Comparison of ENCODE assay signal across 1 cellular context in the genomic region with DNA sequence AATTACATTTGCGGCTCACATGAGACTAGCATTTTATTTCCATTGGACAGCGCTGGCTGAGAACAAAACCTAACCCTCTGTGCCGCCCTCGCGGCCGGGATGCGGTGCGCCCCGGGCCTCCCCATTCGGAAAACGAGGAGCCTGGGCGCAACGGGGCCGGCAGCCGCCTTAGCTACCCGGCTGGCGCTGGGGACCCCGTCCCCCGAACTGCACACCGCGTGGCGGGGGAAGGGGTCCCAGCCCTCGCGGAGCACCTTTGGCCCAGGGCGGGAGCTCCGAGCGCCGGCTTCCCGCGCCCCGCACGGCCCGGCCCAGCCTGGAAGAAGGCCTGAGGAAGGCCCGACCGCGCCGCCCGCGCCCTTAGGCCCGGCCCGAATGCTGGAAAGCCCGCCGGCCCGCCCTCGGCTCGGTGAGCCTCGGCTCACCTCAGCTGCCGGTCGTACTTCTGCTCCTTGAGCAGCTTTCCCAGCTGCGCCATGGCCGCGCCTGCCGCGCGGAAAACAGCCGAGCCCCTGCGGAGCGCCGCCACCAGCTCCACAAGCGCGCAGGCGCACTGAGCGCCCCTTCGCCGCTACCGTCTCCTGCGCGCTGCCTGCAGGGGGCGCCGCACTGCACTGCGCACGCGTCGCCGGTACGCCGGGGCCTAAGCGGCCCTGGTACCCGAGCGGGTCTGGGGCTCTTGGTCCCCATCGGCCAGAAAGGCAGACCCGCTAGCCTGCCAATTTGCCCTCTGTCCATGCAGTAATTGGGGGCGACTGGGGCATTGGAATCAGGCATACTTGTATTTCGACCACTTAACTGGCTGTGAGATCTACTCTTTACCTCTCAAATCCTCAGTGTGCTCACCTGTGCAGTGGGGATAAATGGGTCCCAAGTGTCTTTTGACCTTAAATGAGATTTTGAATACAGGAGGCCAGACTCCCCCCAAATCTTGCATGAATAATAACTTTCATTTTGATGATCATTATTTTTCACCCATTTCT.
TF ChIP-seq lines count a peak whose summit lies in the region.

NAE1 (minus strand) TSS at position 555 of the 983 bp plus-strand sequence; CDS start at position 478, 77 bp downstream.

TF ChIP-seq in WTC11, 78 proteins besides CTCF, POLR2A, EP300 and RAD21 (continued from another document and continues in another):
- TF ChIP-seq STAT6 (CRISPR knock-in tag; conservative IDR thresholded peaks at IDR 0.05; ENCODE audit: low read depth) (no peak), ZNF423 (CRISPR knock-in tag; IDR thresholded peaks at IDR 0.05) (no peak), ZNF281 (CRISPR knock-in tag; IDR thresholded peaks at IDR 0.05) (no peak), HMGXB4 (CRISPR knock-in tag; IDR thresholded peaks at IDR 0.05) (peak; percentile 99), OVOL2 (CRISPR knock-in tag; IDR thresholded peaks at IDR 0.05; ENCODE audit: borderline replicate concordance) (peak; percentile 51; the same call in 1 of the 2 replicates), PRRX2 (CRISPR knock-in tag; IDR thresholded peaks at IDR 0.05) (no peak), ZNF263 (CRISPR knock-in tag; IDR thresholded peaks at IDR 0.05; ENCODE audit: low read depth) (no peak), AFF4 (CRISPR knock-in tag; IDR thresholded peaks at IDR 0.05; ENCODE audit: borderline replicate concordance) (no peak), TEAD4 (CRISPR knock-in tag; IDR thresholded peaks at IDR 0.05) (0 out of 2 replicates have a peak, but pooled peaks have one; percentile 38), MYBL2 (CRISPR knock-in tag; IDR thresholded peaks at IDR 0.05) (peak; percentile 88; the same call in 1 of the 2 replicates), RELA (CRISPR knock-in tag; IDR thresholded peaks at IDR 0.05; ENCODE audit: borderline replicate concordance) (no peak), FOXP1 (CRISPR knock-in tag; IDR thresholded peaks at IDR 0.05; ENCODE audit: borderline replicate concordance) (peak; percentile 95), FOXJ3 (CRISPR knock-in tag; IDR thresholded peaks at IDR 0.05; ENCODE audit: borderline replicate concordance) (no peak), ATF1 (CRISPR knock-in tag; IDR thresholded peaks at IDR 0.05) (peak; percentile 90), MXD4 (CRISPR knock-in tag; IDR thresholded peaks at IDR 0.05; ENCODE audit: borderline replicate concordance) (no peak), JAZF1 (CRISPR knock-in tag; IDR thresholded peaks at IDR 0.05) (no peak), CREB1 (CRISPR knock-in tag; IDR thresholded peaks at IDR 0.05) (no peak), E2F4 (CRISPR knock-in tag; IDR thresholded peaks at IDR 0.05; ENCODE audit: borderline replicate concordance, low read depth) (peak; percentile 80), NFE2L1 (CRISPR knock-in tag; IDR thresholded peaks at IDR 0.05) (no peak), GABPB1 (CRISPR knock-in tag; IDR thresholded peaks at IDR 0.05) (peak; percentile 57; the same call in 1 of the 2 replicates), ZNF121 (CRISPR knock-in tag; IDR thresholded peaks at IDR 0.05) (peak; percentile 81), SMAD4 (CRISPR knock-in tag; IDR thresholded peaks at IDR 0.05) (no peak)
- TF ChIP-seq, protein P1, sequence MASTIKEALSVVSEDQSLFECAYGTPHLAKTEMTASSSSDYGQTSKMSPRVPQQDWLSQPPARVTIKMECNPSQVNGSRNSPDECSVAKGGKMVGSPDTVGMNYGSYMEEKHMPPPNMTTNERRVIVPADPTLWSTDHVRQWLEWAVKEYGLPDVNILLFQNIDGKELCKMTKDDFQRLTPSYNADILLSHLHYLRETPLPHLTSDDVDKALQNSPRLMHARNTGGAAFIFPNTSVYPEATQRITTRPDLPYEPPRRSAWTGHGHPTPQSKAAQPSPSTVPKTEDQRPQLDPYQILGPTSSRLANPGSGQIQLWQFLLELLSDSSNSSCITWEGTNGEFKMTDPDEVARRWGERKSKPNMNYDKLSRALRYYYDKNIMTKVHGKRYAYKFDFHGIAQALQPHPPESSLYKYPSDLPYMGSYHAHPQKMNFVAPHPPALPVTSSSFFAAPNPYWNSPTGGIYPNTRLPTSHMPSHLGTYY (CRISPR knock-in tag; IDR thresholded peaks at IDR 0.05), result no peak
- TF ChIP-seq, protein P2, sequence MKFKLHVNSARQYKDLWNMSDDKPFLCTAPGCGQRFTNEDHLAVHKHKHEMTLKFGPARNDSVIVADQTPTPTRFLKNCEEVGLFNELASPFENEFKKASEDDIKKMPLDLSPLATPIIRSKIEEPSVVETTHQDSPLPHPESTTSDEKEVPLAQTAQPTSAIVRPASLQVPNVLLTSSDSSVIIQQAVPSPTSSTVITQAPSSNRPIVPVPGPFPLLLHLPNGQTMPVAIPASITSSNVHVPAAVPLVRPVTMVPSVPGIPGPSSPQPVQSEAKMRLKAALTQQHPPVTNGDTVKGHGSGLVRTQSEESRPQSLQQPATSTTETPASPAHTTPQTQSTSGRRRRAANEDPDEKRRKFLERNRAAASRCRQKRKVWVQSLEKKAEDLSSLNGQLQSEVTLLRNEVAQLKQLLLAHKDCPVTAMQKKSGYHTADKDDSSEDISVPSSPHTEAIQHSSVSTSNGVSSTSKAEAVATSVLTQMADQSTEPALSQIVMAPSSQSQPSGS (CRISPR knock-in tag; IDR thresholded peaks at IDR 0.05; ENCODE audit: borderline replicate concordance, low read depth), result no peak
- TF ChIP-seq, protein P3, sequence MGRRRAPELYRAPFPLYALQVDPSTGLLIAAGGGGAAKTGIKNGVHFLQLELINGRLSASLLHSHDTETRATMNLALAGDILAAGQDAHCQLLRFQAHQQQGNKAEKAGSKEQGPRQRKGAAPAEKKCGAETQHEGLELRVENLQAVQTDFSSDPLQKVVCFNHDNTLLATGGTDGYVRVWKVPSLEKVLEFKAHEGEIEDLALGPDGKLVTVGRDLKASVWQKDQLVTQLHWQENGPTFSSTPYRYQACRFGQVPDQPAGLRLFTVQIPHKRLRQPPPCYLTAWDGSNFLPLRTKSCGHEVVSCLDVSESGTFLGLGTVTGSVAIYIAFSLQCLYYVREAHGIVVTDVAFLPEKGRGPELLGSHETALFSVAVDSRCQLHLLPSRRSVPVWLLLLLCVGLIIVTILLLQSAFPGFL (CRISPR knock-in tag; IDR thresholded peaks at IDR 0.05; ENCODE audit: borderline replicate concordance), result no peak
- TF ChIP-seq, protein P4, sequence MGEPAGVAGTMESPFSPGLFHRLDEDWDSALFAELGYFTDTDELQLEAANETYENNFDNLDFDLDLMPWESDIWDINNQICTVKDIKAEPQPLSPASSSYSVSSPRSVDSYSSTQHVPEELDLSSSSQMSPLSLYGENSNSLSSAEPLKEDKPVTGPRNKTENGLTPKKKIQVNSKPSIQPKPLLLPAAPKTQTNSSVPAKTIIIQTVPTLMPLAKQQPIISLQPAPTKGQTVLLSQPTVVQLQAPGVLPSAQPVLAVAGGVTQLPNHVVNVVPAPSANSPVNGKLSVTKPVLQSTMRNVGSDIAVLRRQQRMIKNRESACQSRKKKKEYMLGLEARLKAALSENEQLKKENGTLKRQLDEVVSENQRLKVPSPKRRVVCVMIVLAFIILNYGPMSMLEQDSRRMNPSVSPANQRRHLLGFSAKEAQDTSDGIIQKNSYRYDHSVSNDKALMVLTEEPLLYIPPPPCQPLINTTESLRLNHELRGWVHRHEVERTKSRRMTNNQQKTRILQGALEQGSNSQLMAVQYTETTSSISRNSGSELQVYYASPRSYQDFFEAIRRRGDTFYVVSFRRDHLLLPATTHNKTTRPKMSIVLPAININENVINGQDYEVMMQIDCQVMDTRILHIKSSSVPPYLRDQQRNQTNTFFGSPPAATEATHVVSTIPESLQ (CRISPR knock-in tag; IDR thresholded peaks at IDR 0.05), result 0 out of 2 replicates have a peak, but pooled peaks have one; percentile 52
- TF ChIP-seq, protein P5, sequence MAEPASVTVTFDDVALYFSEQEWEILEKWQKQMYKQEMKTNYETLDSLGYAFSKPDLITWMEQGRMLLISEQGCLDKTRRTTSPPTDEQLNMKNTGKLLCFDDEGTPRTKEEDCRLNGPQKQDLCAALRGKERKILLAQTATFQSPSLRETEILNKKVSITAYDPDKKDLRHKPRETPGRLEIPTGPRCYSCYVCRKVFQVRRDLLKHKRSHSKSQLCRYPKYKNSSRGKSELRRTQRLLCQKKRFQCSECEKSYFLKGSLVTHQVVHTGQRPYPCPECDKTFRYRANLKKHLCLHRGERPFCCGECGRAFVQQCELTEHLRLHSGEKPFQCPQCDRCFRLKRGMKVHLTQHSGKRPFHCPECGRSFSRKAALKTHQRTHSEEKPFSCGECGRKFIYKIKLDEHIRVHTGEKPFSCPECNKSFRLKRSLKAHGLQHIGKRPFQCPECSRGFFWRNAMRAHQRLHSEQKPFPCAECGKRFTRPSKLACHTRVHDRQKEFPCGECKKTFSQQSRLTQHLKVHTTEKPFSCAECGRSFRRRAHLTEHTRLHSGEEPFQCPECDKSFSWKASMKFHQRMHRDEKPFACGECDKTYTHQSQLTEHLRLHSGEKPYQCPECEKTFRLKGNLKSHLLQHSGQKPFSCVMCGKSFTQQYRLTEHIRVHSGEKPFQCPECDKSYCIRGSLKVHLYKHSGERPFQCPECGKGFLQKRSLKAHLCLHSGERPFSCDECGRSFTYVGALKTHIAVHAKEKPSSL (CRISPR knock-in tag; conservative IDR thresholded peaks at IDR 0.05), result no peak
